ENCODE assay signal across 14 cellular contexts in the genomic region with DNA sequence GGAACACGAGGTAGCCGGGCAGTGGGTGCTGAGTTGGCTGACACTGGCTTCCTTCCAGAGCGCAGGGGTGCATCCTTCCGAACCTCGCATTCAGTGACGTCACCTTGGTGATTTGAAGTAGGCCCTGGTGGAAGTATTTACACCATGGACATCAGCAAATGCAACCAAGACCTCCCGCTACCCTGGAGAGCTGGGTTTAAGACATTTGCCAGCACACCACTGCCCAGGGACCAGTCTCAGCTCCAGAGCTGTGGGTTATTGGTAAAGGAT.
"Had no signal": no experiment of that assay in that cellular context is flagged by ENCODE, and none has a peak within 500 bp of the region (broad histone marks: within the 10 kb centered on the region; RNA-seq: fewer than 3 reads in every experiment).

No MANE protein-coding gene starts in this region.

- H2AFZ ChIP-seq: neural progenitor cell had no signal

- H3K27me3 ChIP-seq: neural progenitor cell, thyroid gland had no signal

- DNase-seq: cortex of kidney had no signal

- H3K9ac ChIP-seq: neural progenitor cell had no signal

- H3K4me3 ChIP-seq: breast epithelium, gastrocnemius medialis, neural progenitor cell, skin epidermis, thyroid gland had no signal

- H3K4me3 Mint-ChIP-seq: activated CD4-positive, alpha-beta T cell treated with anti-CD3 and anti-CD28 coated beads, Interleukin-2, amount 10 ng/mL, durations not matched to agents 24 days and 14 days; activated CD8-positive, alpha-beta T cell treated with anti-CD3 and anti-CD28 coated beads, Interleukin-2, amount 10 ng/mL, durations not matched to agents 7 days and 5 days; activated T-cell treated with anti-CD3 and anti-CD28 coated beads, Interleukin-2, amount 50 U/mL, for 72 hours; effector memory CD8-positive, alpha-beta T cell; natural killer cell; neural progenitor cell; stimulated activated naive CD8-positive, alpha-beta T cell treated with anti-CD3 and anti-CD28 coated beads, Interleukin-15, Interleukin-2, amounts not matched to agents 100 ng/mL and 50 ng/mL, for 24 hours had no signal

- H3K9me3 ChIP-seq: breast epithelium, gastrocnemius medialis, thyroid gland had no signal

- H3K9me3 Mint-ChIP-seq: activated CD4-positive, alpha-beta T cell treated with anti-CD3 and anti-CD28 coated beads, Interleukin-2, amount 10 ng/mL, durations not matched to agents 24 days and 14 days; activated naive CD4-positive, alpha-beta T cell treated with anti-CD3 and anti-CD28 coated beads, Interleukin-2, amount 50 U/mL, for 72 hours; activated T-cell treated with anti-CD3 and anti-CD28 coated beads, Interleukin-2, amount 50 U/mL, for 72 hours; effector memory CD8-positive, alpha-beta T cell; natural killer cell; neural progenitor cell; stimulated activated naive CD8-positive, alpha-beta T cell treated with anti-CD3 and anti-CD28 coated beads, Interleukin-15, Interleukin-2, amounts not matched to agents 100 ng/mL and 50 ng/mL, for 24 hours had no signal

- H3K27ac ChIP-seq: breast epithelium, gastrocnemius medialis, neural progenitor cell, skin epidermis, thyroid gland had no signal

- H3K4me1 ChIP-seq: breast epithelium, gastrocnemius medialis, thyroid gland had no signal

- H3K36me3 ChIP-seq: breast epithelium, gastrocnemius medialis, neural progenitor cell, thyroid gland had no signal

- H3K4me2 ChIP-seq: neural progenitor cell had no signal

- H3K27ac Mint-ChIP-seq: activated CD4-positive, alpha-beta T cell treated with anti-CD3 and anti-CD28 coated beads, Interleukin-2, amount 10 ng/mL, durations not matched to agents 24 days and 14 days; activated CD8-positive, alpha-beta T cell treated with anti-CD3 and anti-CD28 coated beads, Interleukin-2, amount 10 ng/mL, durations not matched to agents 7 days and 5 days; activated naive CD4-positive, alpha-beta T cell treated with anti-CD3 and anti-CD28 coated beads, Interleukin-2, amount 50 U/mL, for 72 hours; activated T-cell treated with anti-CD3 and anti-CD28 coated beads, Interleukin-2, amount 50 U/mL, for 72 hours; effector memory CD8-positive, alpha-beta T cell; natural killer cell; neural progenitor cell; stimulated activated naive CD8-positive, alpha-beta T cell treated with anti-CD3 and anti-CD28 coated beads, Interleukin-15, Interleukin-2, amounts not matched to agents 100 ng/mL and 50 ng/mL, for 24 hours had no signal

- FAIRE-seq: islet of Langerhans had no signal

- H3K4me1 Mint-ChIP-seq: activated CD4-positive, alpha-beta T cell treated with anti-CD3 and anti-CD28 coated beads, Interleukin-2, amount 10 ng/mL, durations not matched to agents 24 days and 14 days; neural progenitor cell had no signal

- H3K36me3 Mint-ChIP-seq: activated naive CD4-positive, alpha-beta T cell treated with anti-CD3 and anti-CD28 coated beads, Interleukin-2, amount 50 U/mL, for 72 hours; natural killer cell; neural progenitor cell had no signal
